ENCODE assay signal across 8 cellular contexts in the genomic region with DNA sequence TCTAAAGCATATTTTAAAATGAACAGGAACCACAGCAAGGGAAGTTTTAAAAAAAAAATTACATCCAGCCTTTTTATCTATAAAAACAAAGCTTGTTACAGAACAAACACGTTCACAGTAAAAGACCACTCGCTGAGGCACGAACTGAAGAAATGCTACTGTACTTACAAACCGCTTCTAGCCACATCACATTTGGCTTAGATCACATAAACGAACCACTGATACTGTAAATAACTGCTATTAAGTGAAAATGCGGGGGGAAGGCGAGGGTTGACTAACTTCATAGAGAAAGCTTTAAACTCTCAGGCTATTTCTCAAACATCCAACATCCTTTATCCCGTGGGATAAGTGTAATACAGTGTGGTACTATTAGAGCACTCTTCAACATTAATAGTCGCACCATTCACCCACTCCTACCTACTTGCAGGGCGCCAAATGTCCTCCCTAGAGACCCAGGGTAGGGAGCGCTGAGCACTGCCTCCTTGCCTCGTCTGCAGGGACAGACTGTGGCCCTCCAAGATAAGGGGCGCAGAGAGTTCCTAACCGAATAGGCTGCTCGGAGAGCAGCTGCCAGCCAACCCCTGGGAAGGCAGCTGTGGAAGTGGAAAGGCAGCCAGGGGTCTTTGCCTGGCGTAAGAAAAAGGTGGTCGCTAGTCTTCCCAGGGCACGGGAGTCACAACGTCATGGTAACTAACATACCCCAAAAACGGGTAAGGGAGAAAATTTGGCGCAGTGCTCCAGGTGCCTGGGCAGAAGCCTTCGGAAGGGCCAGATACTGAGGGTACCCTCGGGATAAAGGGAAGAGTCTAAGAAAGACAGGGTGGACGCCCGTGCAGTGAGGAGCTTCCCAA. TPM values are rescaled to one million over a fixed set of nuclear protein-coding genes. Genes with fewer than 3 reads are reported as not detected.
DNase-seq lines count a peak whose midpoint lies in the region; ATAC-seq and TF ChIP-seq lines count a peak whose summit lies in the region.

No MANE protein-coding gene starts in this region.

- peak overlapping the region; percentile 37 for H3K27ac Mint-ChIP-seq in endothelial cell (ENCODE audit: unreplicated experiment)

- H3K36me3 Mint-ChIP-seq in endothelial cell (ENCODE audit: low read depth, unreplicated experiment) = no peaks in the 10 kb centered on the region

- no peak for TF ChIP-seq EP300 in transverse colon (IDR thresholded peaks at IDR 0.05; ENCODE audit: low read depth)

- intact Hi-C loops in transverse colon (cut with DNase I; ENCODE audit: low total_unique reads) = no loop called here

- peak overlapping the region; percentile 80 to 89 (median 89) for H3K27ac ChIP-seq in transverse colon

- no peaks in the 10 kb centered on the region for H3K9me3 Mint-ChIP-seq in endothelial cell (ENCODE audit: unreplicated experiment)

- peak; percentile 32 for DNase-seq in ELF-1 (ENCODE audit: low read depth, low spot score)
- DNase-seq in Kasumi-1 (lab: John Stamatoyannopoulos, UW) = peak; percentile 69 to 71
- peak; percentile 45 for DNase-seq in activated CD4-positive, alpha-beta T cell treated with anti-CD3 and anti-CD28 coated beads for 48 hours
- DNase-seq in endothelial cell (ENCODE audit: low spot score) = peak; percentile 19
- DNase-seq in transverse colon = peak; percentile 27
- DNase-seq in T1000 (lab: John Stamatoyannopoulos, UW) = no peak

- H3K9me3 ChIP-seq in mucosa of stomach (ENCODE audit: control insufficient read depth, low read length) (no peaks in the 10 kb centered on the region), transverse colon (no peaks in the 10 kb centered on the region)

- no peak for TF ChIP-seq CTCF in endothelial cell (IDR thresholded peaks at IDR 0.05; ENCODE audit: unreplicated experiment)
- TF ChIP-seq CTCF in transverse colon (IDR thresholded peaks at IDR 0.05) = no peak

- H3K4me3 Mint-ChIP-seq in endothelial cell (ENCODE audit: unreplicated experiment) = peak overlapping the region; percentile 87

- no peaks in the 10 kb centered on the region for H3K4me1 ChIP-seq in mucosa of stomach (ENCODE audit: control insufficient read depth, insufficient read depth, low read length)
- H3K4me1 ChIP-seq in transverse colon = peaks cover 0 to 18% (median 0%) of the 10 kb centered on the region in 4 donors

- H3K27me3 Mint-ChIP-seq in endothelial cell (ENCODE audit: unreplicated experiment) = peaks cover 3% of the 10 kb centered on the region

- peak overlapping the region; percentile 80 for H3K4me3 ChIP-seq in mucosa of stomach (ENCODE audit: low read length)
- peak overlapping the region; percentile 64 to 86 (median 72) for H3K4me3 ChIP-seq in transverse colon

- in situ Hi-C loops in transverse colon (cut with MboI; ENCODE audit: low pct_ligation_motif_present in 1 of 4, low pct_unique_long_range_greater_than_20kb in 1 of 4, low sequenced_read_pairs in 3 of 4) = no loop called here

- ATAC-seq in GM21717 (IDR thresholded peaks at IDR 0.05; ENCODE audit: unreplicated experiment) = peak; percentile 34

- H3K27me3 ChIP-seq in mucosa of stomach (ENCODE audit: control insufficient read depth, insufficient read depth, low read length) (no peaks in the 10 kb centered on the region), transverse colon (peaks cover 3% of the 10 kb centered on the region)

- no peak for TF ChIP-seq POLR2A in transverse colon (IDR thresholded peaks at IDR 0.05)

- H3K36me3 ChIP-seq in mucosa of stomach (ENCODE audit: control insufficient read depth, insufficient read depth, low read length) (no peaks in the 10 kb centered on the region), transverse colon (no peaks in the 10 kb centered on the region)

- peak overlapping the region; percentile 60 for H3K9ac ChIP-seq in mucosa of stomach (ENCODE audit: low read length)

- WGBS in transverse colon (ENCODE audit: low coverage in 1 of 2), 2 donors = 8 to 13% methylated on average over 14 to 25 of the region's 25 CpGs

- peaks cover 13% of the 10 kb centered on the region for H3K4me1 Mint-ChIP-seq in endothelial cell (ENCODE audit: unreplicated experiment)

RNA-seq across cellular contexts. Expression of gene GPR155, which starts 0.8 kb away (rescaled TPM):
- 1.7 TPM for total RNA-seq in endothelial cell (ENCODE audit: unreplicated experiment)
- total RNA-seq in transverse colon = 1 to 10 TPM; 1.2 to 7.3 (median 3.5) TPM
